In the genomic region with DNA sequence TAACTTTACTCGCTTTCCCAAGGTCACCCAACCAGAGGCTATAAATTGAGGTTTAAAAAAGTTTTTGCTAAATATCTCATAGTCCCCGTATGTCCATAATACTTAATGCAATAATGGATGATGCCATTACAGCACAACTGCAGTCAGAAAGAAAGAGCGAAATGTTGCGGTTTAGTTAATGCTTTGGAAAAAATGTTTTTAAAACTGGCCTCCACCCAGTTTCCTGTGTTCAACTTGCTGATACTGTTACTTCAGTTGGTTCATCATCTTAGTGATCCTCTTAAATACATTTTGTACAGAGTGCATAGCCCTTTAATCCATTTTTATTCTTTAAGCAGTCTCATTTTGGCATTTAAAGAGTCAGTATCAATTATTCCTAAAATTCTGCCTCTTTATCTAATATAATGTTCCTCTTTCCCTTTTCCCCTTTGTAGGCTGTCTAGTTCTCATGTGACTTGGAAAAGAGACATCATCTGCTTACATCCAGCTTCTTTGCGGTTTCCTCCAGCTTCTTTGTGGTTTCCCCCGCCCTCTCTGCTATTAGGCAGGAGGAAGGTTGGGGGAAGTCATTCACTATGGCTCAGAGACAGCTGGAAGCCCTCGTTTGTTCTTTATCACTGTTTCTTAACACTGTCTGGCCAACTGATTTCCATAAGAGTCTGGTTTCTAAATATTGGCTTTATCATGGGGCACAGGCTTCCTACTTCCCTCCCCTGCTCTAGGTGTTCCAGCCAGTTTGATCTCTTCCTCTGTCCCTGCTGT, we compare ENCODE assay signal across 10 cellular contexts.
DNase-seq lines count a peak whose midpoint lies in the region; ATAC-seq, FAIRE-seq and TF ChIP-seq lines count a peak whose summit lies in the region.
"Had no signal": no experiment of that assay in that cellular context is flagged by ENCODE, and none has a peak within 500 bp of the region (broad histone marks: within the 10 kb centered on the region; RNA-seq: fewer than 3 reads in every experiment).

No MANE protein-coding gene starts in this region.

- WGBS in right cardiac atrium: 38% methylated on average over 7 of the region's 7 CpGs

- no peaks in the 10 kb centered on the region for H3K9me3 ChIP-seq in right cardiac atrium (ENCODE audit: control insufficient read depth, low read length)

- H3K4me3 ChIP-seq in right cardiac atrium (ENCODE audit: low read length): no peak overlapping the region

- no peak for TF ChIP-seq POLR2A in GM18505 (IDR thresholded peaks at IDR 0.05; ENCODE audit: borderline replicate concordance, extremely low read depth, insufficient read depth, insufficient read length)

- H3K27ac ChIP-seq in right cardiac atrium (ENCODE audit: low read length): no peak overlapping the region

- ATAC-seq in right cardiac atrium (peak; percentile 71 to 83), GM18870 (IDR thresholded peaks at IDR 0.05; ENCODE audit: unreplicated experiment) (no peak), HG02759 (IDR thresholded peaks at IDR 0.05; ENCODE audit: unreplicated experiment) (no peak), GM18505 (IDR thresholded peaks at IDR 0.05; ENCODE audit: unreplicated experiment) (no peak)
- ATAC-seq: stimulated activated naive CD8-positive, alpha-beta T cell treated with anti-CD3 and anti-CD28 coated beads, Interleukin-15, amount 100 ng/mL, for 72 hours had no signal

- peaks cover 3% of the 10 kb centered on the region for H3K4me1 ChIP-seq in right cardiac atrium (ENCODE audit: control insufficient read depth, insufficient read depth, low read length)

- FAIRE-seq in urothelium cell line (lab: Jason Lieb, UNC): no peak

- peak; percentile 20 for DNase-seq in NCI-H146 (lab: John Stamatoyannopoulos, UW)
- no peak for DNase-seq in NCI-H146 treated with DMSO at 0.1 percent for 48 hours (lab: John Stamatoyannopoulos, UW; ENCODE audit: unreplicated experiment)
- peak; percentile 79 for DNase-seq in UCSD-AML1 (lab: John Stamatoyannopoulos, UW; ENCODE audit: unreplicated experiment)
- peak in 1 of 3 donors; percentile 16 for DNase-seq in right cardiac atrium
- DNase-seq in urothelium cell line (ENCODE audit: low spot score): peak; percentile 66
- DNase-seq: 8988T; stimulated activated naive CD8-positive, alpha-beta T cell treated with anti-CD3 and anti-CD28 coated beads, Interleukin-15, amount 100 ng/mL, for 72 hours had no signal

- intact Hi-C loops in right cardiac atrium (cut with DNase I): no loop called here

- H3K27me3 ChIP-seq in right cardiac atrium (ENCODE audit: control insufficient read depth, insufficient read depth): no peaks in the 10 kb centered on the region

Comparison
In these comparisons a context has a peak if more than half of its experiments do, and no peak if none do; other contexts are left out.
1. ATAC-seq: peak in right cardiac atrium (2 of 2); none in GM18870 (single experiment), HG02759 (single experiment) and GM18505 (single experiment).